16 cellular contexts compared by ENCODE assay signal in the genomic region with DNA sequence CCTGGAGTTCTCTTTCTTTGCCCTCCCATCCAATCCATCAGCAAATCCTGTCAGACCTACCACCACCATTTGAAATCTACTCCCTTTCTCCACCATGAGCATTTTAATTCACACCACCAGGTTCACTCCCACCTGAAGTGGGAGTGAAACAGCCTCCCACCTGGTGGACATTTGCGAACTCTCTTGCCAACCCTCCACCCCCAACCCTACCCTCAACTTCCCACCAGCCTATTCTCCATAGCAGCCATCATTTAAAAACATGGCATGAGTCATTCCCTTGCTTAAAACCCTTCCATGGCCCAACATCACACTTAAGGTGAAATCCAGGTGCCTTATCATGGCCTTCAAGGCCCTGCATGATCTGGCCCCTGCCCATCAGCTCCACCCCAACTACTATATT. TPM values are rescaled to one million over a fixed set of nuclear protein-coding genes. Genes with fewer than 3 reads are reported as not detected.
DNase-seq lines count a peak whose midpoint lies in the region; ATAC-seq and TF ChIP-seq lines count a peak whose summit lies in the region.
"Had no signal": no experiment of that assay in that cellular context is flagged by ENCODE, and none has a peak within 500 bp of the region (broad histone marks: within the 10 kb centered on the region; RNA-seq: fewer than 3 reads in every experiment).

No MANE protein-coding gene starts in this region.

- DNase-seq in left ventricle myocardium inferior = no peak
- DNase-seq in left ventricle myocardium superior = no peak
- DNase-seq in caudate nucleus (lab: John Stamatoyannopoulos, UW) = no peak
- DNase-seq in nephron progenitor cell = no peak
- DNase-seq in type B pancreatic cell (ENCODE audit: extremely low spot score, unreplicated experiment) = no peak
- no peak for DNase-seq in NCI-H1417 (lab: John Stamatoyannopoulos, UW)
- DNase-seq in GM19240 (ENCODE audit: insufficient read length, low spot score) = no peak
- DNase-seq: activated B cell treated with CpG ODN at 0.5 μM for 24 hours; CD4-positive, alpha-beta T cell; NCI-H187 treated with DMSO at 0.1 percent for 48 hours; NCI-H510A; Right ventricle myocardium superior; T-helper 2 cell had no signal

- H3K36me3 ChIP-seq in left ventricle myocardium inferior = no peaks in the 10 kb centered on the region

- H3K4me3 ChIP-seq in left ventricle myocardium inferior = peak overlapping the region; percentile 73
- H3K4me3 ChIP-seq: mucosa of descending colon had no signal

- peaks cover 6% of the 10 kb centered on the region for H3K27me3 ChIP-seq in left ventricle myocardium inferior (ENCODE audit: low read depth)

- H3K27me3 Mint-ChIP-seq in nephron progenitor cell (ENCODE audit: low read depth, poor library complexity) = no peaks in the 10 kb centered on the region
- peaks cover 5% of the 10 kb centered on the region for H3K27me3 Mint-ChIP-seq in type B pancreatic cell

- TF ChIP-seq CTCF in left ventricle myocardium inferior (IDR thresholded peaks at IDR 0.05; ENCODE audit: borderline replicate concordance) (no peak), nephron progenitor cell (IDR thresholded peaks at IDR 0.05) (no peak), type B pancreatic cell (conservative IDR thresholded peaks at IDR 0.05) (no peak)

- H3K27ac Mint-ChIP-seq in nephron progenitor cell (peak overlapping the region; percentile 70), type B pancreatic cell (peak overlapping the region; percentile 99)
- H3K27ac Mint-ChIP-seq: activated B cell treated with CpG ODN at 0.5 μM for 24 hours; CD4-positive, alpha-beta T cell had no signal

- intact Hi-C loops in left ventricle myocardium inferior (cut with micrococcal nuclease) = no loop called here
- intact Hi-C loops in left ventricle myocardium superior (cut with micrococcal nuclease) = no loop called here

- H3K4me1 Mint-ChIP-seq in nephron progenitor cell = peaks cover 44% of the 10 kb centered on the region
- H3K4me1 Mint-ChIP-seq in type B pancreatic cell (ENCODE audit: unreplicated experiment) = peaks cover 26% of the 10 kb centered on the region

- H3K27ac ChIP-seq in left ventricle myocardium inferior (replicated peaks) (peak overlapping the region; percentile 92), caudate nucleus (ENCODE audit: low read depth, low read length) (peak overlapping the region; percentile 96)

- peaks cover 57% of the 10 kb centered on the region for H3K4me1 ChIP-seq in left ventricle myocardium inferior

- no peaks in the 10 kb centered on the region for H3K9me3 ChIP-seq in left ventricle myocardium inferior (replicated peaks)
- H3K9me3 ChIP-seq: mucosa of descending colon had no signal

- H3K9me3 Mint-ChIP-seq in nephron progenitor cell = no peaks in the 10 kb centered on the region
- no peaks in the 10 kb centered on the region for H3K9me3 Mint-ChIP-seq in type B pancreatic cell
- H3K9me3 Mint-ChIP-seq: activated B cell treated with CpG ODN at 0.5 μM for 24 hours; CD4-positive, alpha-beta T cell; central memory CD8-positive, alpha-beta T cell had no signal

- H3K4me3 Mint-ChIP-seq in nephron progenitor cell (peak overlapping the region; percentile 93), type B pancreatic cell (peak overlapping the region; percentile 96)
- H3K4me3 Mint-ChIP-seq: activated B cell treated with CpG ODN at 0.5 μM for 24 hours; CD4-positive, alpha-beta T cell; central memory CD8-positive, alpha-beta T cell had no signal

- H3K36me3 Mint-ChIP-seq in nephron progenitor cell (ENCODE audit: low read depth) = peaks cover 29% of the 10 kb centered on the region
- H3K36me3 Mint-ChIP-seq in type B pancreatic cell = peaks cover 19% of the 10 kb centered on the region

- ATAC-seq in left ventricle myocardium superior (no peak), GM18511 (IDR thresholded peaks at IDR 0.05; ENCODE audit: unreplicated experiment) (no peak)
- ATAC-seq: mucosa of descending colon had no signal

RNA-seq across cellular contexts. Expression of gene RTKN, which starts 3.5 kb away (rescaled TPM):
- total RNA-seq in left ventricle myocardium inferior (14.0 TPM), left ventricle myocardium superior (21.4 TPM), type B pancreatic cell (ENCODE audit: low replicate concordance) (72.1 and 88.3 TPM in 2 replicates)

RNA-seq across cellular contexts. Expression of gene INO80B, which starts 16.6 kb away (rescaled TPM):
- total RNA-seq in left ventricle myocardium inferior (19.3 TPM), left ventricle myocardium superior (16.4 TPM), type B pancreatic cell (ENCODE audit: low replicate concordance) (30.2 and 40.5 TPM in 2 replicates)

RNA-seq across cellular contexts. Expression of gene WDR54, which starts 16.7 kb away (rescaled TPM):
- total RNA-seq in left ventricle myocardium inferior = 2.9 TPM
- 4.4 TPM for total RNA-seq in left ventricle myocardium superior
- 10.0 and 41.7 TPM in 2 replicates for total RNA-seq in type B pancreatic cell (ENCODE audit: low replicate concordance)

RNA-seq across cellular contexts. Expression of gene C2orf81, which starts 16.8 kb away (rescaled TPM):
- total RNA-seq in left ventricle myocardium inferior (0.82 TPM), left ventricle myocardium superior (0.79 TPM), type B pancreatic cell (ENCODE audit: low replicate concordance) (2.9 and 10.4 TPM in 2 replicates)

RNA-seq across cellular contexts. Expression of gene WBP1, which starts 20.0 kb away (rescaled TPM):
- total RNA-seq in left ventricle myocardium inferior (46.1 TPM), left ventricle myocardium superior (48.0 TPM), type B pancreatic cell (ENCODE audit: low replicate concordance) (76.7 and 121 TPM in 2 replicates)
